Comparison of ENCODE assay signal across 8 cellular contexts in genomic region chr2:177552414-177553175, GRCh38.
DNase-seq lines count a peak whose midpoint lies in the region; ATAC-seq, FAIRE-seq and TF ChIP-seq lines count a peak whose summit lies in the region.

No MANE protein-coding gene starts in this region.

- TF ChIP-seq POLR2A in GM12892 (IDR thresholded peaks at IDR 0.05; ENCODE audit: low read depth, low read length) (no peak; the same call in 1 of the 2 replicates), heart left ventricle (IDR thresholded peaks at IDR 0.05) (no peak), tibial nerve (IDR thresholded peaks at IDR 0.05) (peak; percentile 4 to 12)

- H3K4ac ChIP-seq in trophoblast cell (ENCODE audit: low read depth, low read length) = peak overlapping the region; percentile 65

- whole genome bisulfite sequencing in adipose tissue, 3 donors = 0 to 1% (median 1%) methylated on average over 57 to 65 of the region's 65 CpGs
- WGBS in heart left ventricle, 4 donors = 0 to 1% (median 1%) methylated on average over 51 to 65 of the region's 65 CpGs
- WGBS in trophoblast cell (ENCODE audit: extremely low coverage, insufficient coverage, insufficient read length) = no CpG with 5 or more reads among the region's 65 CpGs
- WGBS in tibial nerve, 2 donors = 1% methylated on average over 50 to 65 of the region's 65 CpGs

- H3K79me2 ChIP-seq in trophoblast cell (ENCODE audit: control insufficient read depth, insufficient read depth, low read length, poor library complexity) = peaks cover 4% of the 10 kb centered on the region

- peak overlapping the region; percentile 100 for H3K4me2 ChIP-seq in trophoblast cell (ENCODE audit: low read length)

- H3K4me3 ChIP-seq in heart left ventricle (peak overlapping the region; percentile 66 to 96 (median 84)), trophoblast cell (ENCODE audit: low read depth, low read length) (peak overlapping the region; percentile 86), tibial nerve (peak overlapping the region; percentile 55 to 92 (median 74))

- peak overlapping the region; percentile 93 for H4K91ac ChIP-seq in trophoblast cell (ENCODE audit: low read depth, low read length)

- no peak overlapping the region for H3K23ac ChIP-seq in trophoblast cell (ENCODE audit: low read length)

- no peak overlapping the region for H2BK12ac ChIP-seq in trophoblast cell (ENCODE audit: low read length)

- no peaks in the 10 kb centered on the region for H3K27me3 ChIP-seq in heart left ventricle
- H3K27me3 ChIP-seq in trophoblast cell (ENCODE audit: insufficient read depth, low read length) = no peaks in the 10 kb centered on the region
- H3K27me3 ChIP-seq in tibial nerve = no peaks in the 10 kb centered on the region

- H3K14ac ChIP-seq in trophoblast cell (ENCODE audit: low read length) = peak overlapping the region; percentile 81

- peak overlapping the region; percentile 74 for H3K27ac ChIP-seq in adipose tissue (ENCODE audit: low read depth, low read length)
- H3K27ac ChIP-seq in heart left ventricle = peak overlapping the region; percentile 89 to 99 (median 96)
- peak overlapping the region; percentile 92 for H3K27ac ChIP-seq in trophoblast cell (ENCODE audit: low read depth, low read length)
- H3K27ac ChIP-seq in tibial nerve = peak overlapping the region; percentile 83 to 99 (median 97)

- H3K9me3 ChIP-seq in heart left ventricle (no peaks in the 10 kb centered on the region), trophoblast cell (ENCODE audit: insufficient read depth, low read depth, low read length) (no peaks in the 10 kb centered on the region), tibial nerve (no peaks in the 10 kb centered on the region)

- peak; percentile 74 for DNase-seq in GM12892 (ENCODE audit: insufficient read length)
- DNase-seq in NCI-H1417 treated with DMSO at 0.1 percent for 48 hours (lab: John Stamatoyannopoulos, UW) = peak; percentile 81
- peak; percentile 87 for DNase-seq in SW480 (ENCODE audit: low spot score)
- DNase-seq in heart left ventricle = peak; percentile 87 to 92 (median 90)
- peak; percentile 79 to 94 for DNase-seq in trophoblast cell
- peak; percentile 69 to 83 for DNase-seq in tibial nerve (ENCODE audit: low spot score in 2 of 2)

- TF ChIP-seq CTCF in heart left ventricle (IDR thresholded peaks at IDR 0.05) = peak in 2 of 12 donors; percentile 5 to 6
- no peak for TF ChIP-seq CTCF in tibial nerve (IDR thresholded peaks at IDR 0.05)

- H4K12ac ChIP-seq in trophoblast cell (ENCODE audit: low read depth, low read length) = peak overlapping the region; percentile 89

- ATAC-seq in HG02798 (IDR thresholded peaks at IDR 0.05; ENCODE audit: poor library complexity, unreplicated experiment) = peak; percentile 95
- ATAC-seq in heart left ventricle = peak; percentile 97 to 99 (median 98)

- peak overlapping the region; percentile 92 for H2BK120ac ChIP-seq in trophoblast cell (ENCODE audit: insufficient read depth, low read length, poor library complexity)

- H3K18ac ChIP-seq in trophoblast cell (ENCODE audit: low read length) = peak overlapping the region; percentile 86

- peak overlapping the region; percentile 98 for H2BK5ac ChIP-seq in trophoblast cell (ENCODE audit: low read depth, low read length, poor library complexity)

- peak overlapping the region; percentile 96 for H3K9ac ChIP-seq in trophoblast cell (ENCODE audit: low read length)

- peaks cover 7% of the 10 kb centered on the region for H3K79me1 ChIP-seq in trophoblast cell (ENCODE audit: low read length)

- intact Hi-C loops in heart left ventricle (cut with DNase I) = loop anchor here in 4 of 10 donors (1.0 to 5.0 kb wide), 4 partner anchors 45 to 70 kb away; a partner anchor contains a TSS

- TF ChIP-seq EP300 in tibial nerve (IDR thresholded peaks at IDR 0.05) = peak; percentile 70 to 72

- H2AFZ ChIP-seq in trophoblast cell (ENCODE audit: insufficient read depth, low read length, poor library complexity) = peak overlapping the region; percentile 55

- peak; percentile 96 for FAIRE-seq in GM12892 (lab: Jason Lieb, UNC)

- no peaks in the 10 kb centered on the region for H3K36me3 ChIP-seq in heart left ventricle
- no peaks in the 10 kb centered on the region for H3K36me3 ChIP-seq in trophoblast cell (ENCODE audit: control insufficient read depth in 1 of 2, insufficient read depth in 2 of 2, low read length in 2 of 2)
- H3K36me3 ChIP-seq in tibial nerve = no peaks in the 10 kb centered on the region

- no peak overlapping the region for H2AK5ac ChIP-seq in trophoblast cell (ENCODE audit: low read length)

- peak overlapping the region; percentile 94 for H4K8ac ChIP-seq in trophoblast cell (ENCODE audit: low read depth, low read length)

- H3K4me1 ChIP-seq in heart left ventricle = peaks cover 0 to 16% (median 4%) of the 10 kb centered on the region in 12 donors
- peaks cover 4% of the 10 kb centered on the region in 2 experiments for H3K4me1 ChIP-seq in trophoblast cell (ENCODE audit: control insufficient read depth in 1 of 2, insufficient read depth in 2 of 2, low read length in 2 of 2)
- H3K4me1 ChIP-seq in tibial nerve = peaks cover 0 to 19% (median 2%) of the 10 kb centered on the region in 4 donors

Comparison
In these comparisons a context has a peak if more than half of its experiments do, and no peak if none do; other contexts are left out.
1. Peak in every context shown above with its lines: DNase-seq, ATAC-seq, H3K4me3 ChIP-seq and H3K27ac ChIP-seq.
2. POLR2A ChIP-seq: peak in tibial nerve (2 of 2); none in GM12892 (single experiment) and heart left ventricle (0 of 2).